In the genomic region with DNA sequence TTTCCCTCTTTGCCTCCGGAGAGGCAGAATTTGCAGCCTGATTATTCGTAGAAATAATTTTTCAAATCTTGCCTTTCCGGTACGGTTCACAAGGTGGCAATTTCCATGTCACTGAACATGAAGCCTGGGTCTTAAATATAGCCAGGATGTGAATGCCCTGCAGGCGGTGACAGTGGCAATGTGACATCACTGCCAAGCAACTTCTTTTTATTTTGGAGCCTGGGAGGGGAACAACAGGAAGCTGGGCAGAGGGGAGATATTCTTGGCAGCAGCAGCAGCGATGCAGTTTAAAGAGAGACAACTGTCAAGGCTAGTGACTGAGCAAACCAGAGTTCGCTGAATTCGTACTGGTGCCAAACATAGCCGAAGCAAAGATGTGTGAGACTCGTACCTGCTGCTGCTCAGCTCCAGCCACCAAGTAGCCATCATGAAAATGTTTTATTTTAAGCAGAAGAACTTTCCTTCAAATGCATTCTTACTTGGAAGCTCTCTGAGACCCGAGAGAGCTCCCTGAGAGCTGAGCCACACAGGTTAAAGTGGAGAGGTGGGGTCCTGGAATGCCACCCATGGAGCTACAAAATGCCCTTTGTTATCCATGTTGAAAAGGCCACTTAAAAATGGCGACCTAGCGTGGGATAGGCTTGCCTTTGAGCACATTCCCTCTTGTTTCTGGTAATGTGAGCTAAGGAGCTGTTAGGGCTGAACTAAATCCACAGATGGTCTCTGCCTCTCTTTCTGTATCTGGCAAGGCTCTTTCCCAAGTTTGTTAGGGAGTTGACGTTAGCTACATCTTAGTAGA, we compare ENCODE assay signal across 10 cellular contexts.
DNase-seq lines count a peak whose midpoint lies in the region; ATAC-seq, FAIRE-seq and TF ChIP-seq lines count a peak whose summit lies in the region.
"Had no signal": no experiment of that assay in that cellular context is flagged by ENCODE, and none has a peak within 500 bp of the region (broad histone marks: within the 10 kb centered on the region; RNA-seq: fewer than 3 reads in every experiment).

No MANE protein-coding gene starts in this region.

- H3K9ac ChIP-seq in ES-I3 (ENCODE audit: low read depth, low read length): peak overlapping the region; percentile 3; the same call in 1 of the 2 replicates

- H3K4me1 ChIP-seq in ES-I3 (ENCODE audit: insufficient read depth, low read length): peaks cover 13% of the 10 kb centered on the region
- H3K4me1 ChIP-seq in Caco-2: no peaks in the 10 kb centered on the region

- no peaks in the 10 kb centered on the region for H3K27me3 ChIP-seq in Caco-2 (replicated peaks; ENCODE audit: control insufficient read depth, insufficient read depth, low read length)

- intact Hi-C loops in Caco-2 (cut with micrococcal nuclease; ENCODE audit: unreplicated experiment): no loop called here

- no peaks in the 10 kb centered on the region for H3K36me3 ChIP-seq in ES-I3 (ENCODE audit: insufficient read depth, low read length)
- no peaks in the 10 kb centered on the region for H3K36me3 ChIP-seq in Caco-2 (ENCODE audit: control insufficient read depth, insufficient read depth, low read length)

- DNase-seq in NCI-H146 treated with DMSO at 0.1 percent for 48 hours (lab: John Stamatoyannopoulos, UW; ENCODE audit: unreplicated experiment) (peak; percentile 49), Caco-2 (no peak), mucosa of gallbladder (ENCODE audit: low spot score) (no peak), GM19239 (ENCODE audit: insufficient read length, low spot score) (no peak)
- DNase-seq in naive thymus-derived CD8-positive, alpha-beta T cell: peak in 4 of 10 donors; percentile 7 to 41 (median 32)
- DNase-seq: NCI-H1930, T-helper 9 cell had no signal

- TF ChIP-seq CTCF in brain (conservative IDR thresholded peaks at IDR 0.05) (no peak), Caco-2 (IDR thresholded peaks at IDR 0.05; ENCODE audit: insufficient read depth in 1 of 2, low read depth in 1 of 2, low read length in 1 of 2, severe bottlenecking in 1 of 2, unreplicated experiment in 1 of 2) (no peak)

- POLR2A ChIA-PET in naive thymus-derived CD8-positive, alpha-beta T cell (lab: Charles Lee): interaction anchor here (0.5 kb wide), 1 partner anchor 17 kb away, joined by 3 read pairs; no protein-coding TSS in a partner anchor
- POLR2A ChIA-PET in Caco-2 (lab: Charles Lee): no interaction called here

- H3K36me3 Mint-ChIP-seq in brain (no peaks in the 10 kb centered on the region), Caco-2 (ENCODE audit: insufficient read depth, unreplicated experiment) (no peaks in the 10 kb centered on the region)
- H3K36me3 Mint-ChIP-seq in naive thymus-derived CD8-positive, alpha-beta T cell: peaks cover 0 to 23% (median 7%) of the 10 kb centered on the region in 3 donors

- peaks cover 10% of the 10 kb centered on the region for H3K27me3 Mint-ChIP-seq in brain
- no peaks in the 10 kb centered on the region for H3K27me3 Mint-ChIP-seq in naive thymus-derived CD8-positive, alpha-beta T cell
- no peaks in the 10 kb centered on the region for H3K27me3 Mint-ChIP-seq in Caco-2 (ENCODE audit: insufficient read depth, unreplicated experiment)

- no peak for FAIRE-seq in GM19239 (lab: Jason Lieb, UNC)

- CTCF ChIA-PET in Caco-2 (lab: Charles Lee): interaction anchor here (1.0 kb wide), 1 partner anchor 110 kb away, joined by 3 read pairs; no protein-coding TSS in a partner anchor

- BruUV-seq in Caco-2 (replicated peaks; lab: Mats Ljungman, UMichigan): no TSS peak

- peak; percentile 80 to 87 for ATAC-seq in naive thymus-derived CD8-positive, alpha-beta T cell
- no peak for ATAC-seq in HG02973 (IDR thresholded peaks at IDR 0.05; ENCODE audit: unreplicated experiment)

- H3K4me1 Mint-ChIP-seq in brain (peaks cover 68% of the 10 kb centered on the region), Caco-2 (ENCODE audit: low read depth, unreplicated experiment) (no peaks in the 10 kb centered on the region)
- H3K4me1 Mint-ChIP-seq in naive thymus-derived CD8-positive, alpha-beta T cell: peaks cover 23 to 48% (median 40%) of the 10 kb centered on the region in 4 donors

- H3K9me3 ChIP-seq in ES-I3 (ENCODE audit: control insufficient read depth, insufficient read depth, low read length) (no peaks in the 10 kb centered on the region), Caco-2 (no peaks in the 10 kb centered on the region)

- H3K9me3 Mint-ChIP-seq in brain (no peaks in the 10 kb centered on the region), Caco-2 (ENCODE audit: unreplicated experiment) (no peaks in the 10 kb centered on the region)
- H3K9me3 Mint-ChIP-seq in naive thymus-derived CD8-positive, alpha-beta T cell: no peaks in the 10 kb centered on the region

- H3K27ac Mint-ChIP-seq in brain: peak overlapping the region; percentile 36 to 79 (median 64)
- H3K27ac Mint-ChIP-seq in naive thymus-derived CD8-positive, alpha-beta T cell: peak overlapping the region; percentile 41 to 93 (median 83)
- H3K27ac Mint-ChIP-seq in Caco-2 (ENCODE audit: unreplicated experiment): no peak overlapping the region

- peak overlapping the region in 3 of 5 experiments; percentile 20 to 36 (median 28) for H3K4me3 Mint-ChIP-seq in brain
- peak overlapping the region; percentile 1 to 73 (median 13) for H3K4me3 Mint-ChIP-seq in naive thymus-derived CD8-positive, alpha-beta T cell
- H3K4me3 Mint-ChIP-seq in Caco-2 (ENCODE audit: unreplicated experiment): no peak overlapping the region

- no peak overlapping the region for H3K4me3 ChIP-seq in Caco-2 (ENCODE audit: low read depth, low read length)
